1 cellular context compared by ENCODE assay signal in the genomic region with DNA sequence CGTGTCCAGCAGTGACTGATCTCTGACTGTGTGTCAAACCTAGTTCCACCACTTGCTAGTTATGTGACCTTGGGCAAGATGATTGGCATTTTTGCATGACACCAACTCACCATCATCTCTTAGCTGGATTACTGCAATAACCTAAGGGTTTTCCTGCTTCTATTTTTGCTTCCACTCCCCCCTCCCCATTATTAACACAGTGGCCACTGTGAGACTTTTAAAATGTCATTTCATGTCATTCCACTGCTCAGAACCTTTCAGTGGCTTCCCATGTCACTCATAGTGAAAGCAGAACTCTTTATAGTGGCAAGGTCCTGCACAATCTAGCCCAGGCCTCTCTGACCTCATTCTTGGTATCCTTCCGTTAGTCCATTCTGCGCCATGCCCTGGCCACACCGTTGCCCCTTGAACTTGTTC.
TF ChIP-seq lines count a peak whose summit lies in the region.

No MANE protein-coding gene starts in this region.

TF ChIP-seq in GM12878, 131 proteins besides CTCF, POLR2A, EP300 and RAD21 (continued from another document):
- TF ChIP-seq HDGF (IDR thresholded peaks at IDR 0.05), result no peak
- peak; percentile 95 for TF ChIP-seq BCL11A (IDR thresholded peaks at IDR 0.05; ENCODE audit: low read depth, low read length)
- no peak for TF ChIP-seq FOS (IDR thresholded peaks at IDR 0.05; ENCODE audit: borderline replicate concordance, extremely low read depth, insufficient read length)
- TF ChIP-seq LARP7 (IDR thresholded peaks at IDR 0.05), result no peak
- peak; percentile 62; the same call in 1 of the 2 replicates for TF ChIP-seq GATAD2B (conservative IDR thresholded peaks at IDR 0.05; ENCODE audit: low read depth)
- TF ChIP-seq MAX (IDR thresholded peaks at IDR 0.05; ENCODE audit: low read depth, low read length), result no peak
- TF ChIP-seq, protein P1, sequence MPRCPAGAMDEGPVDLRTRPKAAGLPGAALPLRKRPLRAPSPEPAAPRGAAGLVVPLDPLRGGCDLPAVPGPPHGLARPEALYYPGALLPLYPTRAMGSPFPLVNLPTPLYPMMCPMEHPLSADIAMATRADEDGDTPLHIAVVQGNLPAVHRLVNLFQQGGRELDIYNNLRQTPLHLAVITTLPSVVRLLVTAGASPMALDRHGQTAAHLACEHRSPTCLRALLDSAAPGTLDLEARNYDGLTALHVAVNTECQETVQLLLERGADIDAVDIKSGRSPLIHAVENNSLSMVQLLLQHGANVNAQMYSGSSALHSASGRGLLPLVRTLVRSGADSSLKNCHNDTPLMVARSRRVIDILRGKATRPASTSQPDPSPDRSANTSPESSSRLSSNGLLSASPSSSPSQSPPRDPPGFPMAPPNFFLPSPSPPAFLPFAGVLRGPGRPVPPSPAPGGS (IDR thresholded peaks at IDR 0.05; ENCODE audit: borderline replicate concordance, insufficient read depth, low read depth, low read length, poor library complexity, severe bottlenecking), result peak; percentile 66
- TF ChIP-seq ZSCAN29 (IDR thresholded peaks at IDR 0.05), result no peak
- no peak for TF ChIP-seq CBX3 (IDR thresholded peaks at IDR 0.05; ENCODE audit: borderline replicate concordance, low read depth)
- TF ChIP-seq, protein P2, sequence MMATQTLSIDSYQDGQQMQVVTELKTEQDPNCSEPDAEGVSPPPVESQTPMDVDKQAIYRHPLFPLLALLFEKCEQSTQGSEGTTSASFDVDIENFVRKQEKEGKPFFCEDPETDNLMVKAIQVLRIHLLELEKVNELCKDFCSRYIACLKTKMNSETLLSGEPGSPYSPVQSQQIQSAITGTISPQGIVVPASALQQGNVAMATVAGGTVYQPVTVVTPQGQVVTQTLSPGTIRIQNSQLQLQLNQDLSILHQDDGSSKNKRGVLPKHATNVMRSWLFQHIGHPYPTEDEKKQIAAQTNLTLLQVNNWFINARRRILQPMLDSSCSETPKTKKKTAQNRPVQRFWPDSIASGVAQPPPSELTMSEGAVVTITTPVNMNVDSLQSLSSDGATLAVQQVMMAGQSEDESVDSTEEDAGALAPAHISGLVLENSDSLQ (IDR thresholded peaks at IDR 0.05), result peak; percentile 90
- TF ChIP-seq TARDBP (IDR thresholded peaks at IDR 0.05; ENCODE audit: borderline replicate concordance), result no peak
- TF ChIP-seq ATF3 (IDR thresholded peaks at IDR 0.05; ENCODE audit: borderline replicate concordance, extremely low read depth, low read depth, low read length), result no peak
- no peak for TF ChIP-seq SMAD5 (IDR thresholded peaks at IDR 0.05; ENCODE audit: low read depth)
TF ChIP-seq in GM12878: peak in this region for 48.
